Comparison of ENCODE assay signal across 32 cellular contexts in the genomic region with DNA sequence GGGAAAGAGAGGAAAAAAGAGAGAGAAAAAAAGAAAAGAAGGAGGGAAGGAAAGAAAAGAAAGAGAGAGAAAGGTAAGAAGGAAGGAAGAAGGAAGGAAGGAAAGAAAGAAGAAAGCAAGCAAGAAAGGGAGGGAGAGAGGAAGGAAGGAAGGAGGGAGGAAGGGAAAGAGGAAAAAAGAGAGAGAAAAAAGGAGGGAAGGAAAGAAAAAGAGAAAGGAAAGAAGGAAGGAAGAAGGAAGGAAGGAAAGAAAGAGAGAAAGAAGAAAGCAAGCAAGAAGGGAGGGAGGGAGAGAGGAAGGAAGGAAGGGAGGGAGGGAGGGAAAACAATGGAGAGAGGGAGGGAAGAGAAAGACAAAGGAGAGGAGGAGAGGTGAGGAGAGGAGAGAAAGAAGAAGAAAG.
"Had no signal": no experiment of that assay in that cellular context is flagged by ENCODE, and none has a peak within 500 bp of the region (broad histone marks: within the 10 kb centered on the region; RNA-seq: fewer than 3 reads in every experiment).

No MANE protein-coding gene starts in this region.

- H3K4me1 ChIP-seq: heart right ventricle had no signal

- H3K27me3 ChIP-seq: brain microvascular endothelial cell, gastroesophageal sphincter had no signal

- H3K36me3 ChIP-seq: brain microvascular endothelial cell, esophagus squamous epithelium, gastroesophageal sphincter, heart right ventricle had no signal

- H3K27ac Mint-ChIP-seq: activated CD4-positive, alpha-beta memory T cell treated with anti-CD3 and anti-CD28 coated beads for 36 hours; activated CD4-positive, alpha-beta T cell treated with anti-CD3 and anti-CD28 coated beads for 36 hours; activated CD4-positive, alpha-beta T cell treated with anti-CD3 and anti-CD28 coated beads, Interleukin-2, amount 10 ng/mL, durations not matched to agents 24 days and 14 days; activated CD8-positive, alpha-beta memory T cell treated with anti-CD3 and anti-CD28 coated beads, Interleukin-2, amount 10 ng/mL, durations not matched to agents 7 days and 5 days; activated CD8-positive, alpha-beta T cell treated with anti-CD3 and anti-CD28 coated beads, Interleukin-2, amount 10 ng/mL, durations not matched to agents 7 days and 5 days; activated naive CD4-positive, alpha-beta T cell treated with anti-CD3 and anti-CD28 coated beads, Interleukin-2, amount 10 ng/mL, durations not matched to agents 7 days and 5 days; activated naive CD4-positive, alpha-beta T cell treated with anti-CD3 and anti-CD28 coated beads, Interleukin-2, amount 50 U/mL, for 72 hours; activated naive CD8-positive, alpha-beta T cell treated with anti-CD3 and anti-CD28 coated beads, Interleukin-2, amount 10 ng/mL, durations not matched to agents 7 days and 5 days; activated T-helper 1 cell treated with anti-CD3 and anti-CD28 coated beads, Interleukin-12 subunit alpha, Interleukin-12 subunit beta, Interleukin-2, Interleukin-4 antibody, amounts not matched to agents 30 ng/mL and 10 ng/mL and 1 ng/mL, durations not matched to agents 14 hours and 24 hours and 36 hours had no signal

- ATAC-seq: activated CD4-positive, alpha-beta T cell treated with anti-CD3 and anti-CD28 coated beads for 36 hours; activated CD8-positive, alpha-beta memory T cell treated with anti-CD3 and anti-CD28 coated beads, Interleukin-2, amount 10 ng/mL, durations not matched to agents 7 days and 5 days; activated CD8-positive, alpha-beta T cell treated with anti-CD3 and anti-CD28 coated beads, Interleukin-2, amount 10 ng/mL, durations not matched to agents 7 days and 5 days; activated naive CD4-positive, alpha-beta T cell treated with anti-CD3 and anti-CD28 coated beads, Interleukin-2, amount 50 U/mL, for 72 hours; gastroesophageal sphincter; heart right ventricle had no signal

- H3K9me3 Mint-ChIP-seq: activated CD4-positive, alpha-beta memory T cell treated with anti-CD3 and anti-CD28 coated beads for 36 hours; activated CD4-positive, alpha-beta T cell treated with anti-CD3 and anti-CD28 coated beads, Interleukin-2, amount 10 ng/mL, durations not matched to agents 24 days and 14 days; activated naive CD4-positive, alpha-beta T cell treated with anti-CD3 and anti-CD28 coated beads, Interleukin-2, amount 10 ng/mL, durations not matched to agents 7 days and 5 days; activated naive CD4-positive, alpha-beta T cell treated with anti-CD3 and anti-CD28 coated beads, Interleukin-2, amount 50 U/mL, for 72 hours; activated naive CD8-positive, alpha-beta T cell treated with anti-CD3 and anti-CD28 coated beads, Interleukin-2, amount 10 ng/mL, durations not matched to agents 7 days and 5 days; activated T-helper 1 cell treated with anti-CD3 and anti-CD28 coated beads, Interleukin-12 subunit alpha, Interleukin-12 subunit beta, Interleukin-2, Interleukin-4 antibody, amounts not matched to agents 30 ng/mL and 10 ng/mL and 1 ng/mL, durations not matched to agents 14 hours and 24 hours and 36 hours had no signal

- FAIRE-seq: astrocyte, bronchial epithelial cell, colon, endometrium, endothelial cell of umbilical vein had no signal

- H3K27ac ChIP-seq: brain microvascular endothelial cell, epithelial cell of prostate, esophagus squamous epithelium, gastroesophageal sphincter, heart right ventricle had no signal

- H3K4me3 Mint-ChIP-seq: activated CD4-positive, alpha-beta memory T cell treated with anti-CD3 and anti-CD28 coated beads for 36 hours; activated CD4-positive, alpha-beta T cell treated with anti-CD3 and anti-CD28 coated beads for 36 hours; activated CD4-positive, alpha-beta T cell treated with anti-CD3 and anti-CD28 coated beads, Interleukin-2, amount 10 ng/mL, durations not matched to agents 24 days and 14 days; activated CD8-positive, alpha-beta memory T cell treated with anti-CD3 and anti-CD28 coated beads, Interleukin-2, amount 10 ng/mL, durations not matched to agents 7 days and 5 days; activated CD8-positive, alpha-beta T cell treated with anti-CD3 and anti-CD28 coated beads, Interleukin-2, amount 10 ng/mL, durations not matched to agents 7 days and 5 days; activated naive CD4-positive, alpha-beta T cell treated with anti-CD3 and anti-CD28 coated beads, Interleukin-2, amount 10 ng/mL, durations not matched to agents 7 days and 5 days; activated naive CD8-positive, alpha-beta T cell treated with anti-CD3 and anti-CD28 coated beads, Interleukin-2, amount 10 ng/mL, durations not matched to agents 7 days and 5 days; activated T-helper 1 cell treated with anti-CD3 and anti-CD28 coated beads, Interleukin-12 subunit alpha, Interleukin-12 subunit beta, Interleukin-2, Interleukin-4 antibody, amounts not matched to agents 30 ng/mL and 10 ng/mL and 1 ng/mL, durations not matched to agents 14 hours and 24 hours and 36 hours had no signal

- H3K4me1 Mint-ChIP-seq: activated CD4-positive, alpha-beta T cell treated with anti-CD3 and anti-CD28 coated beads for 36 hours; activated CD4-positive, alpha-beta T cell treated with anti-CD3 and anti-CD28 coated beads, Interleukin-2, amount 10 ng/mL, durations not matched to agents 24 days and 14 days; activated CD8-positive, alpha-beta memory T cell treated with anti-CD3 and anti-CD28 coated beads, Interleukin-2, amount 10 ng/mL, durations not matched to agents 7 days and 5 days; activated naive CD4-positive, alpha-beta T cell treated with anti-CD3 and anti-CD28 coated beads, Interleukin-2, amount 10 ng/mL, durations not matched to agents 7 days and 5 days; activated naive CD8-positive, alpha-beta T cell treated with anti-CD3 and anti-CD28 coated beads, Interleukin-2, amount 10 ng/mL, durations not matched to agents 7 days and 5 days had no signal

- DNase-seq: activated CD4-positive, alpha-beta memory T cell treated with anti-CD3 and anti-CD28 coated beads for 36 hours; activated CD4-positive, alpha-beta T cell treated with anti-CD3 and anti-CD28 coated beads for 36 hours; activated CD4-positive, alpha-beta T cell treated with anti-CD3 and anti-CD28 coated beads, Interleukin-2, amount 10 ng/mL, durations not matched to agents 24 days and 14 days; activated CD4-positive, CD25-positive, alpha-beta regulatory T cell; activated CD4-positive, CD25-positive, alpha-beta regulatory T cell treated with anti-CD3 and anti-CD28 coated beads, Interleukin-2, amount 50 U/mL, for 72 hours; activated CD8-positive, alpha-beta memory T cell treated with anti-CD3 and anti-CD28 coated beads, Interleukin-2, amount 10 ng/mL, durations not matched to agents 7 days and 5 days; activated CD8-positive, alpha-beta memory T cell treated with anti-CD3 and anti-CD28 coated beads, Interleukin-2, amount 50 U/mL, for 4 hours; activated CD8-positive, alpha-beta T cell treated with anti-CD3 and anti-CD28 coated beads, Interleukin-2, amount 10 ng/mL, durations not matched to agents 7 days and 5 days; activated gamma-delta T cell; activated naive CD4-positive, alpha-beta T cell; activated naive CD4-positive, alpha-beta T cell treated with anti-CD3 and anti-CD28 coated beads, Interleukin-2, amount 10 ng/mL, durations not matched to agents 7 days and 5 days; activated naive CD8-positive, alpha-beta T cell treated with anti-CD3 and anti-CD28 coated beads, Interleukin-2, amount 10 ng/mL, durations not matched to agents 7 days and 5 days; activated T-cell treated with anti-CD3 and anti-CD28 coated beads, Interleukin-2, amount 50 U/mL, for 1 hour; activated T-cell treated with anti-CD3 and anti-CD28 coated beads, Interleukin-2, amount 50 U/mL, for 48 hours; anterior cingulate cortex; brain microvascular endothelial cell; cortex of kidney; dermis blood vessel endothelial cell; effector CD8-positive, alpha-beta T cell; esophagus squamous epithelium; foreskin melanocyte; heart right ventricle; T-helper 2 cell had no signal

- H3K36me3 Mint-ChIP-seq: activated CD4-positive, alpha-beta memory T cell treated with anti-CD3 and anti-CD28 coated beads for 36 hours; activated CD8-positive, alpha-beta memory T cell treated with anti-CD3 and anti-CD28 coated beads, Interleukin-2, amount 10 ng/mL, durations not matched to agents 7 days and 5 days; activated naive CD4-positive, alpha-beta T cell treated with anti-CD3 and anti-CD28 coated beads, Interleukin-2, amount 10 ng/mL, durations not matched to agents 7 days and 5 days; activated naive CD4-positive, alpha-beta T cell treated with anti-CD3 and anti-CD28 coated beads, Interleukin-2, amount 50 U/mL, for 72 hours; activated naive CD8-positive, alpha-beta T cell treated with anti-CD3 and anti-CD28 coated beads, Interleukin-2, amount 10 ng/mL, durations not matched to agents 7 days and 5 days had no signal

- H3K9me3 ChIP-seq: esophagus squamous epithelium, gastroesophageal sphincter, heart right ventricle had no signal

- H3K4me3 ChIP-seq: esophagus squamous epithelium, gastroesophageal sphincter, heart right ventricle had no signal
